Comparison of ENCODE assay signal across 8 cellular contexts in genomic region chr4:148998719-148999118, GRCh38.
DNase-seq lines count a peak whose midpoint lies in the region; ATAC-seq and TF ChIP-seq lines count a peak whose summit lies in the region.

No MANE protein-coding gene starts in this region.

- H3K27me3 ChIP-seq in endodermal cell (ENCODE audit: control insufficient read depth, insufficient read depth, low read length, poor library complexity, severe bottlenecking): no peaks in the 10 kb centered on the region

- peaks cover 5% of the 10 kb centered on the region for H3K4me1 Mint-ChIP-seq in endodermal cell
- no peaks in the 10 kb centered on the region for H3K4me1 Mint-ChIP-seq in activated naive CD8-positive, alpha-beta T cell treated with anti-CD3 and anti-CD28 coated beads, Interleukin-2, amount 50 U/mL, for 24 hours
- no peaks in the 10 kb centered on the region for H3K4me1 Mint-ChIP-seq in stimulated activated naive CD8-positive, alpha-beta T cell treated with anti-CD3 and anti-CD28 coated beads, Interleukin-15, amount 100 ng/mL, for 72 hours

- DNase-seq in LHCN-M2 (ENCODE audit: low read depth) (peak; percentile 26), endodermal cell (peak; percentile 77), GF-D8 (lab: John Stamatoyannopoulos, UW) (no peak), NCI-H128 (lab: John Stamatoyannopoulos, UW; ENCODE audit: unreplicated experiment) (no peak)
- no peak for DNase-seq in activated naive CD8-positive, alpha-beta T cell treated with anti-CD3 and anti-CD28 coated beads, Interleukin-2, amount 50 U/mL, for 24 hours
- DNase-seq in stimulated activated naive CD8-positive, alpha-beta T cell treated with anti-CD3 and anti-CD28 coated beads, Interleukin-15, amount 100 ng/mL, for 72 hours: no peak

- H3K27ac Mint-ChIP-seq in endodermal cell: no peak overlapping the region
- no peak overlapping the region for H3K27ac Mint-ChIP-seq in activated naive CD8-positive, alpha-beta T cell treated with anti-CD3 and anti-CD28 coated beads, Interleukin-2, amount 50 U/mL, for 24 hours
- H3K27ac Mint-ChIP-seq in stimulated activated naive CD8-positive, alpha-beta T cell treated with anti-CD3 and anti-CD28 coated beads, Interleukin-15, amount 100 ng/mL, for 72 hours: no peak overlapping the region

- no peak overlapping the region for H3K4me3 Mint-ChIP-seq in endodermal cell
- no peak overlapping the region for H3K4me3 Mint-ChIP-seq in activated naive CD8-positive, alpha-beta T cell treated with anti-CD3 and anti-CD28 coated beads, Interleukin-2, amount 50 U/mL, for 24 hours
- no peak overlapping the region for H3K4me3 Mint-ChIP-seq in stimulated activated naive CD8-positive, alpha-beta T cell treated with anti-CD3 and anti-CD28 coated beads, Interleukin-15, amount 100 ng/mL, for 72 hours

- H3K27me3 Mint-ChIP-seq in endodermal cell (ENCODE audit: insufficient read depth): no peaks in the 10 kb centered on the region
- H3K27me3 Mint-ChIP-seq in activated naive CD8-positive, alpha-beta T cell treated with anti-CD3 and anti-CD28 coated beads, Interleukin-2, amount 50 U/mL, for 24 hours: no peaks in the 10 kb centered on the region
- no peaks in the 10 kb centered on the region for H3K27me3 Mint-ChIP-seq in stimulated activated naive CD8-positive, alpha-beta T cell treated with anti-CD3 and anti-CD28 coated beads, Interleukin-15, amount 100 ng/mL, for 72 hours

- no peaks in the 10 kb centered on the region for H3K9me3 Mint-ChIP-seq in endodermal cell
- no peaks in the 10 kb centered on the region for H3K9me3 Mint-ChIP-seq in activated naive CD8-positive, alpha-beta T cell treated with anti-CD3 and anti-CD28 coated beads, Interleukin-2, amount 50 U/mL, for 24 hours
- peaks cover 0 to 4% of the 10 kb centered on the region in 2 donors for H3K9me3 Mint-ChIP-seq in stimulated activated naive CD8-positive, alpha-beta T cell treated with anti-CD3 and anti-CD28 coated beads, Interleukin-15, amount 100 ng/mL, for 72 hours

- H3K36me3 Mint-ChIP-seq in endodermal cell (ENCODE audit: low read depth): no peaks in the 10 kb centered on the region
- no peaks in the 10 kb centered on the region for H3K36me3 Mint-ChIP-seq in activated naive CD8-positive, alpha-beta T cell treated with anti-CD3 and anti-CD28 coated beads, Interleukin-2, amount 50 U/mL, for 24 hours (ENCODE audit: low read depth)

- H3K4me3 ChIP-seq in GM12875 (ENCODE audit: low read depth, low read length) (no peak overlapping the region), endodermal cell (ENCODE audit: low read length) (no peak overlapping the region)

- H3K4me1 ChIP-seq in endodermal cell (ENCODE audit: control insufficient read depth, insufficient read depth, low read length): peaks cover 6% of the 10 kb centered on the region

- H3K9me3 ChIP-seq in endodermal cell (ENCODE audit: control insufficient read depth, low read length): no peaks in the 10 kb centered on the region

- no peak overlapping the region for H3K9ac ChIP-seq in endodermal cell (ENCODE audit: extremely low read depth, low read length, poor library complexity, severe bottlenecking)

- ATAC-seq in activated naive CD8-positive, alpha-beta T cell treated with anti-CD3 and anti-CD28 coated beads, Interleukin-2, amount 50 U/mL, for 24 hours: no peak
- no peak for ATAC-seq in stimulated activated naive CD8-positive, alpha-beta T cell treated with anti-CD3 and anti-CD28 coated beads, Interleukin-15, amount 100 ng/mL, for 72 hours

- WGBS in endodermal cell (ENCODE audit: insufficient coverage in 1 of 2, insufficient read length in 1 of 2), 2 experiments: 16 to 29% methylated on average over 2 of the region's 2 CpGs

- H3K27ac ChIP-seq in 22Rv1 (no peak overlapping the region), endodermal cell (ENCODE audit: low read depth, low read length) (no peak overlapping the region)

- peak; percentile 54 for TF ChIP-seq CTCF in 22Rv1 (IDR thresholded peaks at IDR 0.05)
- peak; percentile 26; the same call in 1 of the 2 replicates for TF ChIP-seq CTCF in GM12875 (IDR thresholded peaks at IDR 0.05; ENCODE audit: borderline replicate concordance, insufficient read depth, low read depth, low read length)
- peak; percentile 91 for TF ChIP-seq CTCF in endodermal cell (conservative IDR thresholded peaks at IDR 0.05)

- no peaks in the 10 kb centered on the region for H3K36me3 ChIP-seq in endodermal cell (ENCODE audit: control insufficient read depth, insufficient read depth, low read length)

Comparison
In these comparisons a context has a peak if more than half of its experiments do, and no peak if none do; other contexts are left out.
1. CTCF ChIP-seq: peak in every context shown above with its lines; median percentile 91 in endodermal cell; 54 in 22Rv1; 26 in GM12875.
2. DNase-seq: peak in LHCN-M2 (single experiment) and endodermal cell (single experiment); none in GF-D8 (single experiment), activated naive CD8-positive, alpha-beta T cell treated with anti-CD3 and anti-CD28 coated beads, Interleukin-2, amount 50 U/mL, for 24 hours (single experiment), stimulated activated naive CD8-positive, alpha-beta T cell treated with anti-CD3 and anti-CD28 coated beads, Interleukin-15, amount 100 ng/mL, for 72 hours (0 of 2) and NCI-H128 (single experiment).